In the genomic region with DNA sequence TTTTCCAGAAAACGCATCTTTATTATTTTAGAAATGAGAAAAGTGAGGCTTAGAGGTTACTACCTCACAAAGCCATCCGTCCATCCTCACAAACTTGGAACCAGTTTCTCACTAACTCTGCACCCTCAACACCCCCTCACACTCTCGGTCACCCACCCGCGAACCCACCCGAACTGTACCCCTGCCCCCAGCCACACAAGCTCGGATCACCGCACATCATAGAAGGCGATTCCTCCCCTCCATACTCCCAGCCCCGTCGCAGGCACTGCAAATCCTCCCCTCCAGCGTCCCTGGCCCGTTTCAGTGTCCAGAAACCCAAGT, we compare ENCODE assay signal across 8 cellular contexts. TPM values are rescaled to one million over a fixed set of nuclear protein-coding genes. Genes with fewer than 3 reads are reported as not detected.
DNase-seq lines count a peak whose midpoint lies in the region; ATAC-seq, FAIRE-seq and TF ChIP-seq lines count a peak whose summit lies in the region.

No MANE protein-coding gene starts in this region.

- H4K20me1 ChIP-seq in PC-3 (ENCODE audit: low read length), result no peaks in the 10 kb centered on the region

- FAIRE-seq in pancreas (lab: Jason Lieb, UNC), result no peak

- intact Hi-C loops in PC-3 (cut with micrococcal nuclease), result no loop called here
- intact Hi-C loops in pancreas (cut with DNase I), result no loop called here

- no peak overlapping the region for H3K27ac ChIP-seq in PC-3 (ENCODE audit: low read length)
- H3K27ac ChIP-seq in epithelial cell of prostate, result peak overlapping the region; percentile 81
- peak overlapping the region; percentile 25 to 93 (median 82) for H3K27ac ChIP-seq in pancreas

- H3K79me2 ChIP-seq in PC-3 (ENCODE audit: low read length), result peaks cover 23% of the 10 kb centered on the region

- CTCF ChIA-PET in PC-3 (lab: Charles Lee), result no interaction called here

- H3K4me1 ChIP-seq in PC-3 (ENCODE audit: insufficient read depth, low read length), result no peaks in the 10 kb centered on the region
- H3K4me1 ChIP-seq in pancreas, result peaks cover 0 to 13% (median 9%) of the 10 kb centered on the region in 3 donors

- peak overlapping the region; percentile 92 for H3K4me2 ChIP-seq in PC-3 (ENCODE audit: low read length)

- peak overlapping the region; percentile 99 for H2AFZ ChIP-seq in PC-3 (ENCODE audit: low read length)

- H3K9me3 ChIP-seq in PC-3 (ENCODE audit: low read length) (peaks cover 16% of the 10 kb centered on the region; the same call in 1 of the 2 replicates), pancreas (no peaks in the 10 kb centered on the region)

- ATAC-seq in PC-3 (no peak; the same call in 1 of the 2 replicates), pancreas (no peak), GM18909 (IDR thresholded peaks at IDR 0.05; ENCODE audit: poor library complexity, unreplicated experiment) (no peak)

- H3K4me3 ChIP-seq in GM08714 (ENCODE audit: low read length) (peak overlapping the region; percentile 85), PC-3 (ENCODE audit: low read length) (peak overlapping the region; percentile 77), pancreas (peak overlapping the region; percentile 48 to 69 (median 57))

- WGBS in pancreas, 2 donors, result 0 to 1% methylated on average over 13 of the region's 13 CpGs

- H3K9ac ChIP-seq in PC-3 (ENCODE audit: low read length), result peak overlapping the region; percentile 84

- BruUV-seq in PC-3 (replicated peaks; lab: Mats Ljungman, UMichigan), result no TSS peak

- no peaks in the 10 kb centered on the region for H3F3A ChIP-seq in PC-3 (ENCODE audit: low read length, unreplicated experiment)

- peaks cover 32% of the 10 kb centered on the region for H3K36me3 ChIP-seq in PC-3 (ENCODE audit: low read depth, low read length)
- no peaks in the 10 kb centered on the region for H3K36me3 ChIP-seq in pancreas

- POLR2A ChIA-PET in PC-3 (lab: Charles Lee; ENCODE audit: unreplicated experiment), result interaction anchor here (0.5 kb wide), 1 partner anchor 803 kb away, joined by 3 read pairs; no protein-coding TSS in a partner anchor

- no peak for DNase-seq in PC-3
- no peak for DNase-seq in epithelial cell of prostate (ENCODE audit: low read depth, low spot score)
- no peak for DNase-seq in pancreas
- no peak for DNase-seq in DMS53 (lab: John Stamatoyannopoulos, UW)
- DNase-seq in retina, result no peak
- DNase-seq in activated CD8-positive, alpha-beta memory T cell treated with anti-CD3 and anti-CD28 coated beads, Interleukin-2, amount 50 U/mL, for 48 hours, result no peak

- no peaks in the 10 kb centered on the region for H3K27me3 ChIP-seq in PC-3 (ENCODE audit: low read length)
- H3K27me3 ChIP-seq in pancreas, result no peaks in the 10 kb centered on the region

- no peaks in the 10 kb centered on the region for H3K9me2 ChIP-seq in PC-3 (replicated peaks; ENCODE audit: low read length)

- TF ChIP-seq CTCF in PC-3 (conservative IDR thresholded peaks at IDR 0.05; ENCODE audit: low read depth, low read length), result no peak
- TF ChIP-seq CTCF in pancreas (IDR thresholded peaks at IDR 0.05), result no peak

RNA-seq across cellular contexts. Expression of gene ZNF260, which starts 0.2 kb away (rescaled TPM):
- total RNA-seq in PC-3 (2014; rRNA removed) (5.5 and 6.0 TPM in 2 replicates), pancreas (1 to 10 TPM; 2.3 to 9.0 (median 3.7) TPM)
- polyA plus RNA-seq in pancreas, result 1 to 10 TPM; 1.4 to 2.6 TPM

RNA-seq across cellular contexts. Expression of gene ZNF566, which starts 38.5 kb away (rescaled TPM):
- total RNA-seq in PC-3 (2014; rRNA removed) (3.1 and 7.8 TPM in 2 replicates), pancreas (1 to 10 TPM; 3.4 to 6.9 (median 4.8) TPM)
- 1 to 10 TPM; 2.9 to 6.2 TPM for polyA plus RNA-seq in pancreas

RNA-seq across cellular contexts. Expression of gene ZNF529, which starts 45.3 kb away (rescaled TPM):
- total RNA-seq in PC-3 (2014; rRNA removed), result 2.9 and 3.1 TPM in 2 replicates
- 1 to 10 TPM; 2.3 to 7.0 (median 3.7) TPM for total RNA-seq in pancreas
- polyA plus RNA-seq in pancreas, result 1 to 10 TPM; 2.5 to 5.3 TPM
